Comparison of ENCODE assay signal across 9 cellular contexts in the genomic region with DNA sequence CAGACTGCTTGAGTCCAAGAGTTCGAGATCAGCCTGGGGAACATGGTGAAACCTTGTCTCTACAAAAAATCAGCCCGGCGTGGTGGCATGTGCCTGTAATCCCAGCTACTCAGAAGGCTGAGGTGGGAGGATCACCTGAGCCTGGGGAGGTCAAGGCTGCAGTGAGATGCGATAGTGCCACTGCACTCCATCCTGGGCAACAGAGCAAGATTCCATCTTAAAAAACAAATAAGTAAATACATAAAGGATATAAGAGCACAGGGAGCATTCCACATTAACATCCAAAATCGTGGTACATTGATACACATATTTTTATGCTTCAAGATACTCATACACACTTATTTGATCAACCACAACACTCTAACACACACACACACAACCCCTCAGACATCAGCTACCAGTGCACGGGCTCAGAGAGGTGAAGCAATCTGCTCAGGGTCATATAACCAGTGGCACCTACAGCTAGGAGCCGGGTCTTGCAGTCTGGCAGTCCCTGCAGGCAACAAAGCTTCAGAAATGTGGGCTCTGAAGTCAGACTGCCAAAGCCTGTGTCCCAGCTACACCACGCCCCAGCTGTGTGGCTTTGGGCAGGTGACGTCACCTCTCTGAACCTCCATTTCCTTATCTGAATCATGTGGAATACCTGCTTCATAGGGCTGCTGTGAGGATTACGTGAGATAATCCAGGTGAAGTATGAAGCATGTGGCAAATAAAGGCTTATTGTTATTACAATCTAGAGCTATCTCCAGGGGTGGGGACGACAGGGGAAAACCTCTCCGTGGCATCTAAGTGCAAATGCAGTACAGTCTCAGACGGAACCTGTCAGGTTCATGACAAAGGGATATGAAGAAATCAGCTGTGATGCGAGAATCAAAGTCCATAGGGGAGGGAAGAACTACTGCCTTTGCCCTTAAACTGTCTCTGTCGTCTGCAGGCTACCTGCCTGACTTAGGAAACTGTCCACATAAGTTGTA. TPM values are rescaled to one million over a fixed set of nuclear protein-coding genes. Genes with fewer than 3 reads are reported as not detected.
DNase-seq lines count a peak whose midpoint lies in the region; ATAC-seq and TF ChIP-seq lines count a peak whose summit lies in the region.
"Had no signal": no experiment of that assay in that cellular context is flagged by ENCODE, and none has a peak within 500 bp of the region (broad histone marks: within the 10 kb centered on the region; RNA-seq: fewer than 3 reads in every experiment).

No MANE protein-coding gene starts in this region.

- TF ChIP-seq EP300 in upper lobe of left lung (IDR thresholded peaks at IDR 0.05): no peak

- intact Hi-C loops in CD14-positive monocyte (cut with micrococcal nuclease): no loop called here

- no peaks in the 10 kb centered on the region for H3K79me2 ChIP-seq in MM.1S (ENCODE audit: low read length)

- H3K27ac Mint-ChIP-seq in CD14-positive monocyte: no peak overlapping the region

- H3K9me2 ChIP-seq in MM.1S (replicated peaks; ENCODE audit: insufficient read depth, low read length): no peaks in the 10 kb centered on the region

- H3K9ac ChIP-seq in MM.1S (ENCODE audit: low read length) (no peak overlapping the region), iPS-18a (ENCODE audit: low read length) (no peak overlapping the region)

- H3K27me3 ChIP-seq in MM.1S (replicated peaks; ENCODE audit: insufficient read depth, low read length) (0 out of 2 replicates have a peak, but pooled peaks cover 18% of the 10 kb centered on the region), iPS-18a (ENCODE audit: control insufficient read depth, insufficient read depth, low read length) (peaks cover 33% of the 10 kb centered on the region), upper lobe of left lung (peaks cover 0 to 22% (median 12%) of the 10 kb centered on the region in 4 donors)

- no peaks in the 10 kb centered on the region for H3K36me3 ChIP-seq in MM.1S (replicated peaks; ENCODE audit: insufficient read depth, low read length)
- no peaks in the 10 kb centered on the region for H3K36me3 ChIP-seq in iPS-18a (ENCODE audit: control insufficient read depth, low read depth, low read length)
- H3K36me3 ChIP-seq in upper lobe of left lung: no peaks in the 10 kb centered on the region

- peaks cover 0 to 3% of the 10 kb centered on the region in 2 donors for H3K36me3 Mint-ChIP-seq in CD14-positive monocyte

- H3K4me3 Mint-ChIP-seq in CD14-positive monocyte: peak overlapping the region in 1 of 2 donors; percentile 75

- H3K4me3 ChIP-seq in MM.1S (ENCODE audit: low read length): no peak overlapping the region
- peak overlapping the region; percentile 26 for H3K4me3 ChIP-seq in iPS-18a (ENCODE audit: low read length)
- H3K4me3 ChIP-seq in upper lobe of left lung: no peak overlapping the region

- no peaks in the 10 kb centered on the region for H3K9me3 ChIP-seq in MM.1S (replicated peaks; ENCODE audit: insufficient read depth, low read length)
- H3K9me3 ChIP-seq in iPS-18a (ENCODE audit: control insufficient read depth, low read depth, low read length): no peaks in the 10 kb centered on the region
- H3K9me3 ChIP-seq in upper lobe of left lung: no peaks in the 10 kb centered on the region

- H3K27me3 Mint-ChIP-seq in CD14-positive monocyte (ENCODE audit: low read depth in 3 of 3): peaks cover 53 to 65% (median 56%) of the 10 kb centered on the region in 3 donors

- DNase-seq in MM.1S: peak; percentile 21
- peak in 2 of 3 experiments; percentile 25 to 37 for DNase-seq in activated CD8-positive, alpha-beta memory T cell treated with anti-CD3 and anti-CD28 coated beads for 48 hours (ENCODE audit: low read depth in 2 of 3, low spot score in 2 of 3)
- peak; percentile 76 for DNase-seq in stimulated activated CD8-positive, alpha-beta memory T cell treated with anti-CD3 and anti-CD28 coated beads, Interleukin-4, amount 100 ng/mL, for 48 hours
- no peak for DNase-seq in CD14-positive monocyte (ENCODE audit: low spot score)
- no peak for DNase-seq in upper lobe of left lung
- no peak for DNase-seq in SW 1271 (lab: John Stamatoyannopoulos, UW)

- H3K4me2 ChIP-seq in MM.1S (ENCODE audit: low read depth, low read length): no peak overlapping the region

- peaks cover 0 to 19% (median 3%) of the 10 kb centered on the region in 7 donors for H3K9me3 Mint-ChIP-seq in CD14-positive monocyte

- H3F3A ChIP-seq in MM.1S (ENCODE audit: insufficient read depth, low read length): no peaks in the 10 kb centered on the region

- no peak for TF ChIP-seq CTCF in MM.1S (IDR thresholded peaks at IDR 0.05; ENCODE audit: low read length)
- no peak for TF ChIP-seq CTCF in CD14-positive monocyte (IDR thresholded peaks at IDR 0.05)
- no peak for TF ChIP-seq CTCF in upper lobe of left lung (IDR thresholded peaks at IDR 0.05)

- TF ChIP-seq POLR2A in upper lobe of left lung (IDR thresholded peaks at IDR 0.05): no peak

- peaks cover 24% of the 10 kb centered on the region for H3K4me1 Mint-ChIP-seq in CD14-positive monocyte

- no peaks in the 10 kb centered on the region for H3K4me1 ChIP-seq in MM.1S (ENCODE audit: low read length)
- H3K4me1 ChIP-seq in iPS-18a (ENCODE audit: control insufficient read depth, low read depth, low read length): peaks cover 9% of the 10 kb centered on the region
- H3K4me1 ChIP-seq in upper lobe of left lung: peaks cover 11 to 13% (median 12%) of the 10 kb centered on the region in 4 donors

- no peak overlapping the region for H2AFZ ChIP-seq in MM.1S (ENCODE audit: low read length)

- ATAC-seq in upper lobe of left lung (ENCODE audit: low FRiP score in 2 of 2) (no peak), GM18519 (IDR thresholded peaks at IDR 0.05; ENCODE audit: low FRiP score, unreplicated experiment) (no peak)

- 57 to 59% methylated on average over 15 of the region's 15 CpGs for WGBS in upper lobe of left lung, 2 donors

- no peak overlapping the region for H3K27ac ChIP-seq in MM.1S (ENCODE audit: low read length)
- H3K27ac ChIP-seq in iPS-18a (ENCODE audit: low read length): no peak overlapping the region
- H3K27ac ChIP-seq in upper lobe of left lung: no peak overlapping the region

- no peaks in the 10 kb centered on the region for H4K20me1 ChIP-seq in MM.1S (ENCODE audit: insufficient read depth, low read length)

RNA-seq across cellular contexts. Expression of a gene that starts 4.8 kb away (rescaled TPM):
- not detected for polyA plus RNA-seq in CD14-positive monocyte
- total RNA-seq in upper lobe of left lung: 10 to 100 TPM in 3 of 6 donors, 1 to 10 TPM in 2, under 1 TPM in 1; 0.59 to 25.2 (median 11.1) TPM
- total RNA-seq: fibroblast of lung had no signal
- polyA plus RNA-seq: fibroblast of lung had no signal

RNA-seq across cellular contexts. Expression of a gene that starts 13.9 kb away (rescaled TPM):
- not detected for polyA plus RNA-seq in CD14-positive monocyte
- total RNA-seq in upper lobe of left lung: 1 to 10 TPM in 2 of 6 donors, under 1 TPM in 3, not detected in 1; 0.30 to 1.3 (median 0.72) TPM
- total RNA-seq: fibroblast of lung had no signal
- polyA plus RNA-seq: fibroblast of lung had no signal

RNA-seq across cellular contexts. Expression of a gene that starts 40.9 kb away (rescaled TPM):
- 1,000 to 10,000 TPM; 2,617 to 4,047 TPM for polyA plus RNA-seq in CD14-positive monocyte
- total RNA-seq in upper lobe of left lung: 100 to 1,000 TPM in 5 of 6 donors, 10 to 100 TPM in 1; 74.4 to 437 (median 172) TPM
- total RNA-seq: fibroblast of lung had no signal

RNA-seq across cellular contexts. Expression of a gene that starts 51.9 kb away (rescaled TPM):
- polyA plus RNA-seq in CD14-positive monocyte: not detected
- 1 to 10 TPM in 2 of 6 donors, not detected in 4; 1.2 to 1.4 TPM for total RNA-seq in upper lobe of left lung
- total RNA-seq: fibroblast of lung had no signal

RNA-seq across cellular contexts. Expression of a gene that starts 52.3 kb away (rescaled TPM):
- 10 to 100 TPM; 48.0 to 52.1 TPM for polyA plus RNA-seq in CD14-positive monocyte
- 100 to 1,000 TPM in 2 of 6 donors, 10 to 100 TPM in 4; 25.7 to 194 (median 62.5) TPM for total RNA-seq in upper lobe of left lung

Comparison
In these comparisons a context has a peak if more than half of its experiments do, and no peak if none do; other contexts are left out.
1. DNase-seq: peak in MM.1S (single experiment), activated CD8-positive, alpha-beta memory T cell treated with anti-CD3 and anti-CD28 coated beads for 48 hours (2 of 3) and stimulated activated CD8-positive, alpha-beta memory T cell treated with anti-CD3 and anti-CD28 coated beads, Interleukin-4, amount 100 ng/mL, for 48 hours (single experiment); none in CD14-positive monocyte (single experiment), upper lobe of left lung (0 of 2) and SW 1271 (0 of 2).